ENCODE assay signal across 15 cellular contexts in the genomic region with DNA sequence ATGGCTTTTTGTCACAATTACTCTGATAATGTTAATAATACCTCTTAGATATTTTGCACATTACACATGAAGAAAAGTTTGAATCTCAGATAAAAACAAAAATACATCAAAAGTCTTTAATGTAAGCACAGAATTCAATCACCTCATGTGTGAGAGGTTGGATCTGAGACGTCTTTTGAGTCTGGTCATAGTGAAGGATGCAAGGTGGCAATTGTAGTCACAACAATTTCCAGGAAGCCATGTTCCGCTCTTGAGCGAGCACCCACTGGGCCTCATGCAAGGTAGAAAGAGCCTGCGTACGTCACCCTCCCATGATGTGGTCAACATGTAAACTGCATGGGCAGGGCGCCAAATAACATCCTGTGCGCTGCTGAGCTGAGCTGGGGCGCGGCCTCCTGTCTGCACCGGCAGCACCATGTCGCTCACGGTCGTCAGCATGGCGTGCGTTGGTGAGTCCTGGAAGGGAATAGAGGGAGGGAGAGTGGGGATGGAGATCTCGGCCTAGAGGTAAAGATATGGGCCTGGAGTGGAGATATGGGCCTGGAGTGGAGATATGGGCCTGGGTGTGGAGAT. TPM values are rescaled to one million over a fixed set of nuclear protein-coding genes. Genes with fewer than 3 reads are reported as not detected.
A peak's percentile ranks its signal among the peaks of the same experiment; 100 is the strongest.
DNase-seq lines count a peak whose midpoint lies in the region; ATAC-seq and TF ChIP-seq lines count a peak whose summit lies in the region.
"Not testable (repeated sequence)": the region's sequence is repeated elsewhere in the genome, so short reads cannot be mapped to it uniquely, and the experiment has no call there.
"Had no signal": no experiment of that assay in that cellular context is flagged by ENCODE, and none has a peak within 500 bp of the region (broad histone marks: within the 10 kb centered on the region; RNA-seq: fewer than 3 reads in every experiment).

Gene KIR3DL2, plus strand, starts transcription at position 383 of the 573 bp plus-strand sequence. Its CDS starts 33 bp downstream, at position 416.

- H3K27ac Mint-ChIP-seq in CD4-positive, alpha-beta T cell = peak within 1 kb of the TSS; percentile 26
- H3K27ac Mint-ChIP-seq in activated CD4-positive, alpha-beta T cell treated with anti-CD3 and anti-CD28 coated beads for 36 hours; activated T-cell treated with anti-CD3 and anti-CD28 coated beads, Interleukin-2, amount 50 U/mL, for 24 hours; activated T-helper 1 cell treated with anti-CD3 and anti-CD28 coated beads, Interleukin-12 subunit alpha, Interleukin-12 subunit beta, Interleukin-2, Interleukin-4 antibody, amounts not matched to agents 30 ng/mL and 10 ng/mL and 1 ng/mL, durations not matched to agents 14 hours and 24 hours and 36 hours; stimulated activated effector memory CD8-positive, alpha-beta T cell treated with anti-CD3 and anti-CD28 coated beads, Interleukin-12 subunit alpha, Interleukin-12 subunit beta, amount 100 ng/mL, for 72 hours: not testable (repeated sequence)
- peak within 1 kb of the TSS; percentile 81 for H3K27ac Mint-ChIP-seq in central memory CD8-positive, alpha-beta T cell (ENCODE audit: low read depth)
- H3K27ac Mint-ChIP-seq in natural killer cell = peak within 1 kb of the TSS; percentile 80 to 98

- not testable (repeated sequence) for H3K27me3 ChIP-seq in CD4-positive, alpha-beta T cell (ENCODE audit: control insufficient read depth, insufficient read depth, low read length)

- intact Hi-C loops in CD4-positive, alpha-beta T cell (cut with DNase I, micrococcal nuclease); activated CD4-positive, alpha-beta T cell treated with anti-CD3 and anti-CD28 coated beads for 36 hours (cut with DNase I, micrococcal nuclease); activated T-helper 1 cell treated with anti-CD3 and anti-CD28 coated beads, Interleukin-12 subunit alpha, Interleukin-12 subunit beta, Interleukin-2, Interleukin-4 antibody, amounts not matched to agents 30 ng/mL and 10 ng/mL and 1 ng/mL, durations not matched to agents 14 hours and 24 hours and 36 hours (cut with micrococcal nuclease); natural killer cell (cut with micrococcal nuclease): not testable (repeated sequence)

- ATAC-seq in CD4-positive, alpha-beta T cell (ENCODE audit: poor library complexity); activated CD4-positive, alpha-beta T cell treated with anti-CD3 and anti-CD28 coated beads for 36 hours; stimulated activated effector memory CD8-positive, alpha-beta T cell treated with anti-CD3 and anti-CD28 coated beads, Interleukin-12 subunit alpha, Interleukin-12 subunit beta, amount 100 ng/mL, for 72 hours: not testable (repeated sequence)
- peak; percentile 32 for ATAC-seq in central memory CD8-positive, alpha-beta T cell (replicated peaks; ENCODE audit: extremely low read depth, poor library complexity, severe bottlenecking)
- peak; percentile 37 to 63 (median 59) for ATAC-seq in natural killer cell

- not testable (repeated sequence) for H3K9me3 ChIP-seq in CD4-positive, alpha-beta T cell (ENCODE audit: control insufficient read depth, low read length)

- not testable (repeated sequence) for DNase-seq in CD4-positive, alpha-beta T cell; activated CD4-positive, alpha-beta T cell treated with anti-CD3 and anti-CD28 coated beads for 36 hours; activated T-cell treated with anti-CD3 and anti-CD28 coated beads, Interleukin-2, amount 50 U/mL, for 24 hours; activated T-helper 1 cell treated with anti-CD3 and anti-CD28 coated beads, Interleukin-12 subunit alpha, Interleukin-12 subunit beta, Interleukin-2, Interleukin-4 antibody, amounts not matched to agents 30 ng/mL and 10 ng/mL and 1 ng/mL, durations not matched to agents 14 hours and 24 hours and 36 hours (ENCODE audit: low spot score); stimulated activated effector memory CD8-positive, alpha-beta T cell treated with anti-CD3 and anti-CD28 coated beads, Interleukin-12 subunit alpha, Interleukin-12 subunit beta, amount 100 ng/mL, for 72 hours (ENCODE audit: low spot score in 2 of 2)
- peak in 1 of 2 donors; percentile 16 for DNase-seq in central memory CD8-positive, alpha-beta T cell (ENCODE audit: low spot score in 2 of 2)
- peak; percentile 46 for DNase-seq in natural killer cell

- not testable (repeated sequence) for TF ChIP-seq CTCF in CD4-positive, alpha-beta T cell (IDR thresholded peaks at IDR 0.05); natural killer cell (IDR thresholded peaks at IDR 0.05)

- not testable (repeated sequence) for H3K36me3 Mint-ChIP-seq in CD4-positive, alpha-beta T cell (ENCODE audit: low read depth); activated CD4-positive, alpha-beta T cell treated with anti-CD3 and anti-CD28 coated beads for 36 hours (ENCODE audit: low read depth); activated T-cell treated with anti-CD3 and anti-CD28 coated beads, Interleukin-2, amount 50 U/mL, for 24 hours (ENCODE audit: low read depth); activated T-helper 1 cell treated with anti-CD3 and anti-CD28 coated beads, Interleukin-12 subunit alpha, Interleukin-12 subunit beta, Interleukin-2, Interleukin-4 antibody, amounts not matched to agents 30 ng/mL and 10 ng/mL and 1 ng/mL, durations not matched to agents 14 hours and 24 hours and 36 hours (ENCODE audit: low read depth); central memory CD8-positive, alpha-beta T cell (ENCODE audit: insufficient read depth); stimulated activated effector memory CD8-positive, alpha-beta T cell treated with anti-CD3 and anti-CD28 coated beads, Interleukin-12 subunit alpha, Interleukin-12 subunit beta, amount 100 ng/mL, for 72 hours
- peaks cover 10% of the 10 kb centered on the region for H3K36me3 Mint-ChIP-seq in natural killer cell

- not testable (repeated sequence) for H3K4me1 Mint-ChIP-seq in CD4-positive, alpha-beta T cell (ENCODE audit: low read depth); activated CD4-positive, alpha-beta T cell treated with anti-CD3 and anti-CD28 coated beads for 36 hours; activated T-cell treated with anti-CD3 and anti-CD28 coated beads, Interleukin-2, amount 50 U/mL, for 24 hours (ENCODE audit: low read depth); activated T-helper 1 cell treated with anti-CD3 and anti-CD28 coated beads, Interleukin-12 subunit alpha, Interleukin-12 subunit beta, Interleukin-2, Interleukin-4 antibody, amounts not matched to agents 30 ng/mL and 10 ng/mL and 1 ng/mL, durations not matched to agents 14 hours and 24 hours and 36 hours (ENCODE audit: low read depth); central memory CD8-positive, alpha-beta T cell; stimulated activated effector memory CD8-positive, alpha-beta T cell treated with anti-CD3 and anti-CD28 coated beads, Interleukin-12 subunit alpha, Interleukin-12 subunit beta, amount 100 ng/mL, for 72 hours
- peaks cover 32 to 48% of the 10 kb centered on the region in 2 donors for H3K4me1 Mint-ChIP-seq in natural killer cell

- CTCF ChIA-PET in CD4-positive, alpha-beta T cell (lab: Charles Lee); activated CD4-positive, alpha-beta T cell treated with anti-CD3 and anti-CD28 coated beads for 36 hours (lab: Charles Lee): not testable (repeated sequence)

- POLR2A ChIA-PET in CD4-positive, alpha-beta T cell (lab: Charles Lee); activated CD4-positive, alpha-beta T cell treated with anti-CD3 and anti-CD28 coated beads for 36 hours (lab: Charles Lee): not testable (repeated sequence)

- not testable (repeated sequence) for H3K27ac ChIP-seq in CD4-positive, alpha-beta T cell (ENCODE audit: low read depth, low read length)

- H3K4me3 Mint-ChIP-seq in CD4-positive, alpha-beta T cell = not testable (repeated sequence)
- peak within 1 kb of the TSS; percentile 30 for H3K4me3 Mint-ChIP-seq in activated CD4-positive, alpha-beta T cell treated with anti-CD3 and anti-CD28 coated beads for 36 hours
- peak within 1 kb of the TSS; percentile 44 for H3K4me3 Mint-ChIP-seq in activated T-cell treated with anti-CD3 and anti-CD28 coated beads, Interleukin-2, amount 50 U/mL, for 24 hours
- peak within 1 kb of the TSS; percentile 37 for H3K4me3 Mint-ChIP-seq in activated T-helper 1 cell treated with anti-CD3 and anti-CD28 coated beads, Interleukin-12 subunit alpha, Interleukin-12 subunit beta, Interleukin-2, Interleukin-4 antibody, amounts not matched to agents 30 ng/mL and 10 ng/mL and 1 ng/mL, durations not matched to agents 14 hours and 24 hours and 36 hours
- H3K4me3 Mint-ChIP-seq in central memory CD8-positive, alpha-beta T cell = peak within 1 kb of the TSS; percentile 67
- peak within 1 kb of the TSS; percentile 79 for H3K4me3 Mint-ChIP-seq in natural killer cell
- peak within 1 kb of the TSS; percentile 24 for H3K4me3 Mint-ChIP-seq in stimulated activated effector memory CD8-positive, alpha-beta T cell treated with anti-CD3 and anti-CD28 coated beads, Interleukin-12 subunit alpha, Interleukin-12 subunit beta, amount 100 ng/mL, for 72 hours

- H3K9me3 Mint-ChIP-seq in CD4-positive, alpha-beta T cell; activated CD4-positive, alpha-beta T cell treated with anti-CD3 and anti-CD28 coated beads for 36 hours (ENCODE audit: low read depth); activated T-helper 1 cell treated with anti-CD3 and anti-CD28 coated beads, Interleukin-12 subunit alpha, Interleukin-12 subunit beta, Interleukin-2, Interleukin-4 antibody, amounts not matched to agents 30 ng/mL and 10 ng/mL and 1 ng/mL, durations not matched to agents 14 hours and 24 hours and 36 hours; central memory CD8-positive, alpha-beta T cell; natural killer cell; stimulated activated effector memory CD8-positive, alpha-beta T cell treated with anti-CD3 and anti-CD28 coated beads, Interleukin-12 subunit alpha, Interleukin-12 subunit beta, amount 100 ng/mL, for 72 hours: not testable (repeated sequence)
- peaks cover 12% of the 10 kb centered on the region for H3K9me3 Mint-ChIP-seq in activated T-cell treated with anti-CD3 and anti-CD28 coated beads, Interleukin-2, amount 50 U/mL, for 24 hours

- peaks cover 13% of the 10 kb centered on the region for H3K27me3 Mint-ChIP-seq in CD4-positive, alpha-beta T cell
- peaks cover 12% of the 10 kb centered on the region for H3K27me3 Mint-ChIP-seq in activated CD4-positive, alpha-beta T cell treated with anti-CD3 and anti-CD28 coated beads for 36 hours
- peaks cover 15% of the 10 kb centered on the region for H3K27me3 Mint-ChIP-seq in activated T-cell treated with anti-CD3 and anti-CD28 coated beads, Interleukin-2, amount 50 U/mL, for 24 hours
- not testable (repeated sequence) for H3K27me3 Mint-ChIP-seq in activated T-helper 1 cell treated with anti-CD3 and anti-CD28 coated beads, Interleukin-12 subunit alpha, Interleukin-12 subunit beta, Interleukin-2, Interleukin-4 antibody, amounts not matched to agents 30 ng/mL and 10 ng/mL and 1 ng/mL, durations not matched to agents 14 hours and 24 hours and 36 hours (ENCODE audit: insufficient read depth)
- H3K27me3 Mint-ChIP-seq in central memory CD8-positive, alpha-beta T cell = peaks cover 30% of the 10 kb centered on the region
- H3K27me3 Mint-ChIP-seq in natural killer cell (ENCODE audit: low read depth in 2 of 2) = peaks cover 3 to 13% of the 10 kb centered on the region in 2 donors

RNA-seq across cellular contexts. Expression of gene KIR3DL2, which starts in this region (rescaled TPM):
- total RNA-seq in CD4-positive, alpha-beta T cell = 1 to 10 TPM; 1.4 to 1.6 TPM
- total RNA-seq in activated CD4-positive, alpha-beta T cell treated with anti-CD3 and anti-CD28 coated beads for 36 hours = 1 to 10 TPM; 1.3 to 1.4 TPM
- total RNA-seq in activated T-helper 1 cell treated with anti-CD3 and anti-CD28 coated beads, Interleukin-12 subunit alpha, Interleukin-12 subunit beta, Interleukin-2, Interleukin-4 antibody, amounts not matched to agents 30 ng/mL and 10 ng/mL and 1 ng/mL, durations not matched to agents 14 hours and 24 hours and 36 hours = 0.65 and 1.1 TPM in 2 replicates
- total RNA-seq in natural killer cell = 10 to 100 TPM; 24.0 to 89.0 (median 65.1) TPM
- total RNA-seq: A172, A673, Calu3, Daoy, G401, GM23338, H4, H9 had no signal

Comparison
In these comparisons a context has a peak if more than half of its experiments do, and no peak if none do; other contexts are left out.
1. RNA of gene KIR3DL2 (total RNA-seq): 24.0 to 89.0 TPM in natural killer cell; 1.4 to 1.6 TPM in CD4-positive, alpha-beta T cell, 1.3 to 1.4 TPM in activated CD4-positive, alpha-beta T cell treated with anti-CD3 and anti-CD28 coated beads for 36 hours and 0.65 to 1.1 TPM in activated T-helper 1 cell treated with anti-CD3 and anti-CD28 coated beads, Interleukin-12 subunit alpha, Interleukin-12 subunit beta, Interleukin-2, Interleukin-4 antibody, amounts not matched to agents 30 ng/mL and 10 ng/mL and 1 ng/mL, durations not matched to agents 14 hours and 24 hours and 36 hours; every median in the first group is over 4 times any median in the second.